Comparison of ENCODE assay signal across 1 cellular context in the genomic region with DNA sequence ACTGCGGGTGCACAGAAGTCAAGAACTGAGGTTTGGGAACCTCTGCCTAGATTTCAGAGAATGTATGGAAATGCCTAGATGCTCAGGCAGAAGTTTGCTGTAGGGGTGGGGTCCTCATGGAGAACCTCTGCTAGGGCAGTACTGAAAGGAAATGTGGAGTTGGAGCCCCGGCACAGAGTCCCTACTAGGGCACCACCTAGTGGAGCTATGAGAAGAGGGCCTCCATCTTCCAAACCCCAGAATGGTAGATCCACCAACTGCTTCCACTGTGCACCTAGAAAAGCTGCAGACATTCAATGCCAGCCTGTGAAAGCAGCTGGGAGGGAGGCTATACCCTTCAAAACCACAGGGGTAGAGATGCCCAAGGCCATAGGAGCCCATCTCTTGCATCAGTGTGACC.
TF ChIP-seq lines count a peak whose summit lies in the region.

No MANE protein-coding gene starts in this region.

TF ChIP-seq in GM23338, 12 proteins besides CTCF, POLR2A, EP300 and RAD21 (continued from another document):
- TF ChIP-seq, protein P1, sequence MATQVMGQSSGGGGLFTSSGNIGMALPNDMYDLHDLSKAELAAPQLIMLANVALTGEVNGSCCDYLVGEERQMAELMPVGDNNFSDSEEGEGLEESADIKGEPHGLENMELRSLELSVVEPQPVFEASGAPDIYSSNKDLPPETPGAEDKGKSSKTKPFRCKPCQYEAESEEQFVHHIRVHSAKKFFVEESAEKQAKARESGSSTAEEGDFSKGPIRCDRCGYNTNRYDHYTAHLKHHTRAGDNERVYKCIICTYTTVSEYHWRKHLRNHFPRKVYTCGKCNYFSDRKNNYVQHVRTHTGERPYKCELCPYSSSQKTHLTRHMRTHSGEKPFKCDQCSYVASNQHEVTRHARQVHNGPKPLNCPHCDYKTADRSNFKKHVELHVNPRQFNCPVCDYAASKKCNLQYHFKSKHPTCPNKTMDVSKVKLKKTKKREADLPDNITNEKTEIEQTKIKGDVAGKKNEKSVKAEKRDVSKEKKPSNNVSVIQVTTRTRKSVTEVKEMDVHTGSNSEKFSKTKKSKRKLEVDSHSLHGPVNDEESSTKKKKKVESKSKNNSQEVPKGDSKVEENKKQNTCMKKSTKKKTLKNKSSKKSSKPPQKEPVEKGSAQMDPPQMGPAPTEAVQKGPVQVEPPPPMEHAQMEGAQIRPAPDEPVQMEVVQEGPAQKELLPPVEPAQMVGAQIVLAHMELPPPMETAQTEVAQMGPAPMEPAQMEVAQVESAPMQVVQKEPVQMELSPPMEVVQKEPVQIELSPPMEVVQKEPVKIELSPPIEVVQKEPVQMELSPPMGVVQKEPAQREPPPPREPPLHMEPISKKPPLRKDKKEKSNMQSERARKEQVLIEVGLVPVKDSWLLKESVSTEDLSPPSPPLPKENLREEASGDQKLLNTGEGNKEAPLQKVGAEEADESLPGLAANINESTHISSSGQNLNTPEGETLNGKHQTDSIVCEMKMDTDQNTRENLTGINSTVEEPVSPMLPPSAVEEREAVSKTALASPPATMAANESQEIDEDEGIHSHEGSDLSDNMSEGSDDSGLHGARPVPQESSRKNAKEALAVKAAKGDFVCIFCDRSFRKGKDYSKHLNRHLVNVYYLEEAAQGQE (IDR thresholded peaks at IDR 0.05; ENCODE audit: unreplicated experiment) = no peak
